In the genomic region with DNA sequence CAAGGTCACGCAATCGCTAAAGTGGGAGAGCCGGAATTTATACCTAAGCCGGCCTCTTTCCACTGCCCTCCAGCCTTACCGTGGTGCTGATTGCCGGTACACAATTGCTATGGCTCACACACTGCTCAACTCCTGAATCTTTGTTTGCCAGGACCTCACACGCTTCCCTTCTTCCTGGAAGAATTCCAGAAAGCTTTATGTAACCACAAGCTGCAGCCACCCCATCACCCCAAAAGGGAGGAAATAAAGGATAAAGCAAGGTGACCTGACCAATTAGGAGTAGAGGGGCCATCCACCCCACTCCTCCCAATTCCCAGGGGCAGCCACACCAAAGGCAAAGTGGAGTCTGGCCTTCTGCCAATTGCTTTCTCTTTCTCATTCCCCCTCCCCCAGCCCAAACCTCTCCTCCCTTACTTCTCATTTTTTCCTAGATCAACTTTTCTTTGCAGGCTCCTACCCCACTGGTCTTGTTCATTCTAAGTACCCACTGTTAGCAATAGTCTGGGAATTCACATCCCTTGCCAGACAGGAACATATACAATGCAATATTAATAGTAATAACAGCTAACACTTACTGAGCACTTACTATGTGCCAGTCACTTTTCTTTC, we compare ENCODE assay signal across 1 cellular context.
TF ChIP-seq lines count a peak whose summit lies in the region.

No MANE protein-coding gene starts in this region.

TF ChIP-seq in HEK293, 187 proteins besides CTCF, POLR2A, EP300 and RAD21 (continued from another document and continues in another):
- no peak for TF ChIP-seq ZNF704 (tag by site-specific recombination; IDR thresholded peaks at IDR 0.05)
- TF ChIP-seq PATZ1 (tag by site-specific recombination; IDR thresholded peaks at IDR 0.05), result peak; percentile 64; the same call in 1 of the 2 replicates
- TF ChIP-seq ZBTB20 (tag by site-specific recombination; IDR thresholded peaks at IDR 0.05), result no peak; the same call in 1 of the 2 replicates
- no peak for TF ChIP-seq ZNF510 (tag by site-specific recombination; IDR thresholded peaks at IDR 0.05; ENCODE audit: insufficient replicate concordance)
- no peak for TF ChIP-seq KLF9 (tag by site-specific recombination; IDR thresholded peaks at IDR 0.05; ENCODE audit: low read depth)
- TF ChIP-seq ZNF394 (tag by site-specific recombination; IDR thresholded peaks at IDR 0.05; ENCODE audit: borderline replicate concordance), result no peak
- no peak for TF ChIP-seq GLI2 (tag by site-specific recombination; IDR thresholded peaks at IDR 0.05; ENCODE audit: borderline replicate concordance, low read depth)
- no peak for TF ChIP-seq ZNF302 (tag by site-specific recombination; IDR thresholded peaks at IDR 0.05; ENCODE audit: low read depth)
- no peak for TF ChIP-seq ZNF558 (tag by site-specific recombination; IDR thresholded peaks at IDR 0.05)
- TF ChIP-seq ZNF426 (tag by site-specific recombination; IDR thresholded peaks at IDR 0.05), result no peak
- TF ChIP-seq, protein P1, sequence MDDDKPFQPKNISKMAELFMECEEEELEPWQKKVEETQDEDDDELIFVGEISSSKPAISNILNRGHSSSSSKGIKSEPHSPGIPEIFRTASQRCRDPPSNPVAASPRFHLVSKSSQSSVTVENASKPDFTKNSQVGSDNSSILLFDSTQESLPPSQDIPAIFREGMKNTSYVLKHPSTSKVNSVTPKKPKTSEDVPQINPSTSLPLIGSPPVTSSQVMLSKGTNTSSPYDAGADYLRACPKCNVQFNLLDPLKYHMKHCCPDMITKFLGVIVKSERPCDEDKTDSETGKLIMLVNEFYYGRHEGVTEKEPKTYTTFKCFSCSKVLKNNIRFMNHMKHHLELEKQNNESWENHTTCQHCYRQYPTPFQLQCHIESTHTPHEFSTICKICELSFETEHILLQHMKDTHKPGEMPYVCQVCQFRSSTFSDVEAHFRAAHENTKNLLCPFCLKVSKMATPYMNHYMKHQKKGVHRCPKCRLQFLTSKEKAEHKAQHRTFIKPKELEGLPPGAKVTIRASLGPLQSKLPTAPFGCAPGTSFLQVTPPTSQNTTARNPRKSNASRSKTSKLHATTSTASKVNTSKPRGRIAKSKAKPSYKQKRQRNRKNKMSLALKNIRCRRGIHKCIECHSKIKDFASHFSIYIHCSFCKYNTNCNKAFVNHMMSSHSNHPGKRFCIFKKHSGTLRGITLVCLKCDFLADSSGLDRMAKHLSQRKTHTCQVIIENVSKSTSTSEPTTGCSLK (tag by site-specific recombination; IDR thresholded peaks at IDR 0.05), result no peak
- TF ChIP-seq ZFP3 (tag by site-specific recombination; IDR thresholded peaks at IDR 0.05; ENCODE audit: low read depth), result no peak
- TF ChIP-seq ZSCAN5A (tag by site-specific recombination; IDR thresholded peaks at IDR 0.05), result no peak
- 0 out of 2 replicates have a peak, but pooled peaks have one; percentile 26 for TF ChIP-seq ZNF501 (tag by site-specific recombination; IDR thresholded peaks at IDR 0.05)
- peak; percentile 92 for TF ChIP-seq ZNF341 (tag by site-specific recombination; IDR thresholded peaks at IDR 0.05; ENCODE audit: low read depth)
- peak; percentile 15; the same call in 1 of the 2 replicates for TF ChIP-seq ZNF335 (tag by site-specific recombination; conservative IDR thresholded peaks at IDR 0.05)
- TF ChIP-seq ZNF350 (tag by site-specific recombination; IDR thresholded peaks at IDR 0.05), result no peak
- TF ChIP-seq ZNF791 (tag by site-specific recombination; IDR thresholded peaks at IDR 0.05), result no peak
- no peak for TF ChIP-seq ZNF26 (tag by site-specific recombination; IDR thresholded peaks at IDR 0.05)
- TF ChIP-seq KLF16 (tag by site-specific recombination; IDR thresholded peaks at IDR 0.05), result peak; percentile 51; the same call in 1 of the 2 replicates
- TF ChIP-seq SETDB1 (IDR thresholded peaks at IDR 0.05; ENCODE audit: insufficient read length, low read length), result no peak
- peak; percentile 66 for TF ChIP-seq KLF1 (tag by site-specific recombination; IDR thresholded peaks at IDR 0.05)
- no peak for TF ChIP-seq SP7 (tag by site-specific recombination; IDR thresholded peaks at IDR 0.05)
- TF ChIP-seq ZBTB1 (tag by site-specific recombination; IDR thresholded peaks at IDR 0.05), result no peak
- no peak for TF ChIP-seq ZNF596 (tag by site-specific recombination; IDR thresholded peaks at IDR 0.05)
- TF ChIP-seq, protein P2, sequence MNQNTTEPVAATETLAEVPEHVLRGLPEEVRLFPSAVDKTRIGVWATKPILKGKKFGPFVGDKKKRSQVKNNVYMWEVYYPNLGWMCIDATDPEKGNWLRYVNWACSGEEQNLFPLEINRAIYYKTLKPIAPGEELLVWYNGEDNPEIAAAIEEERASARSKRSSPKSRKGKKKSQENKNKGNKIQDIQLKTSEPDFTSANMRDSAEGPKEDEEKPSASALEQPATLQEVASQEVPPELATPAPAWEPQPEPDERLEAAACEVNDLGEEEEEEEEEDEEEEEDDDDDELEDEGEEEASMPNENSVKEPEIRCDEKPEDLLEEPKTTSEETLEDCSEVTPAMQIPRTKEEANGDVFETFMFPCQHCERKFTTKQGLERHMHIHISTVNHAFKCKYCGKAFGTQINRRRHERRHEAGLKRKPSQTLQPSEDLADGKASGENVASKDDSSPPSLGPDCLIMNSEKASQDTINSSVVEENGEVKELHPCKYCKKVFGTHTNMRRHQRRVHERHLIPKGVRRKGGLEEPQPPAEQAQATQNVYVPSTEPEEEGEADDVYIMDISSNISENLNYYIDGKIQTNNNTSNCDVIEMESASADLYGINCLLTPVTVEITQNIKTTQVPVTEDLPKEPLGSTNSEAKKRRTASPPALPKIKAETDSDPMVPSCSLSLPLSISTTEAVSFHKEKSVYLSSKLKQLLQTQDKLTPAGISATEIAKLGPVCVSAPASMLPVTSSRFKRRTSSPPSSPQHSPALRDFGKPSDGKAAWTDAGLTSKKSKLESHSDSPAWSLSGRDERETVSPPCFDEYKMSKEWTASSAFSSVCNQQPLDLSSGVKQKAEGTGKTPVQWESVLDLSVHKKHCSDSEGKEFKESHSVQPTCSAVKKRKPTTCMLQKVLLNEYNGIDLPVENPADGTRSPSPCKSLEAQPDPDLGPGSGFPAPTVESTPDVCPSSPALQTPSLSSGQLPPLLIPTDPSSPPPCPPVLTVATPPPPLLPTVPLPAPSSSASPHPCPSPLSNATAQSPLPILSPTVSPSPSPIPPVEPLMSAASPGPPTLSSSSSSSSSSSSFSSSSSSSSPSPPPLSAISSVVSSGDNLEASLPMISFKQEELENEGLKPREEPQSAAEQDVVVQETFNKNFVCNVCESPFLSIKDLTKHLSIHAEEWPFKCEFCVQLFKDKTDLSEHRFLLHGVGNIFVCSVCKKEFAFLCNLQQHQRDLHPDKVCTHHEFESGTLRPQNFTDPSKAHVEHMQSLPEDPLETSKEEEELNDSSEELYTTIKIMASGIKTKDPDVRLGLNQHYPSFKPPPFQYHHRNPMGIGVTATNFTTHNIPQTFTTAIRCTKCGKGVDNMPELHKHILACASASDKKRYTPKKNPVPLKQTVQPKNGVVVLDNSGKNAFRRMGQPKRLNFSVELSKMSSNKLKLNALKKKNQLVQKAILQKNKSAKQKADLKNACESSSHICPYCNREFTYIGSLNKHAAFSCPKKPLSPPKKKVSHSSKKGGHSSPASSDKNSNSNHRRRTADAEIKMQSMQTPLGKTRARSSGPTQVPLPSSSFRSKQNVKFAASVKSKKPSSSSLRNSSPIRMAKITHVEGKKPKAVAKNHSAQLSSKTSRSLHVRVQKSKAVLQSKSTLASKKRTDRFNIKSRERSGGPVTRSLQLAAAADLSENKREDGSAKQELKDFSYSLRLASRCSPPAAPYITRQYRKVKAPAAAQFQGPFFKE (tag by site-specific recombination; IDR thresholded peaks at IDR 0.05; ENCODE audit: borderline replicate concordance), result no peak
- TF ChIP-seq, protein P3, sequence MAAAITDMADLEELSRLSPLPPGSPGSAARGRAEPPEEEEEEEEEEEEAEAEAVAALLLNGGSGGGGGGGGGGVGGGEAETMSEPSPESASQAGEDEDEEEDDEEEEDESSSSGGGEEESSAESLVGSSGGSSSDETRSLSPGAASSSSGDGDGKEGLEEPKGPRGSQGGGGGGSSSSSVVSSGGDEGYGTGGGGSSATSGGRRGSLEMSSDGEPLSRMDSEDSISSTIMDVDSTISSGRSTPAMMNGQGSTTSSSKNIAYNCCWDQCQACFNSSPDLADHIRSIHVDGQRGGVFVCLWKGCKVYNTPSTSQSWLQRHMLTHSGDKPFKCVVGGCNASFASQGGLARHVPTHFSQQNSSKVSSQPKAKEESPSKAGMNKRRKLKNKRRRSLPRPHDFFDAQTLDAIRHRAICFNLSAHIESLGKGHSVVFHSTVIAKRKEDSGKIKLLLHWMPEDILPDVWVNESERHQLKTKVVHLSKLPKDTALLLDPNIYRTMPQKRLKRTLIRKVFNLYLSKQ (tag by site-specific recombination; IDR thresholded peaks at IDR 0.05; ENCODE audit: borderline replicate concordance), result no peak
- TF ChIP-seq ZNF561 (tag by site-specific recombination; IDR thresholded peaks at IDR 0.05; ENCODE audit: borderline replicate concordance), result no peak
- peak; percentile 71; the same call in 1 of the 2 replicates for TF ChIP-seq REST (tag by site-specific recombination; IDR thresholded peaks at IDR 0.05)
- TF ChIP-seq ZNF423 (tag by site-specific recombination; IDR thresholded peaks at IDR 0.05), result 0 out of 2 replicates have a peak, but pooled peaks have one; percentile 31
- TF ChIP-seq SP2 (tag by site-specific recombination; IDR thresholded peaks at IDR 0.05), result no peak
- no peak for TF ChIP-seq ZNF530 (tag by site-specific recombination; IDR thresholded peaks at IDR 0.05; ENCODE audit: low read depth)
- no peak for TF ChIP-seq ZSCAN16 (tag by site-specific recombination; IDR thresholded peaks at IDR 0.05)
